ENCODE assay signal across 1 cellular context in the genomic region with DNA sequence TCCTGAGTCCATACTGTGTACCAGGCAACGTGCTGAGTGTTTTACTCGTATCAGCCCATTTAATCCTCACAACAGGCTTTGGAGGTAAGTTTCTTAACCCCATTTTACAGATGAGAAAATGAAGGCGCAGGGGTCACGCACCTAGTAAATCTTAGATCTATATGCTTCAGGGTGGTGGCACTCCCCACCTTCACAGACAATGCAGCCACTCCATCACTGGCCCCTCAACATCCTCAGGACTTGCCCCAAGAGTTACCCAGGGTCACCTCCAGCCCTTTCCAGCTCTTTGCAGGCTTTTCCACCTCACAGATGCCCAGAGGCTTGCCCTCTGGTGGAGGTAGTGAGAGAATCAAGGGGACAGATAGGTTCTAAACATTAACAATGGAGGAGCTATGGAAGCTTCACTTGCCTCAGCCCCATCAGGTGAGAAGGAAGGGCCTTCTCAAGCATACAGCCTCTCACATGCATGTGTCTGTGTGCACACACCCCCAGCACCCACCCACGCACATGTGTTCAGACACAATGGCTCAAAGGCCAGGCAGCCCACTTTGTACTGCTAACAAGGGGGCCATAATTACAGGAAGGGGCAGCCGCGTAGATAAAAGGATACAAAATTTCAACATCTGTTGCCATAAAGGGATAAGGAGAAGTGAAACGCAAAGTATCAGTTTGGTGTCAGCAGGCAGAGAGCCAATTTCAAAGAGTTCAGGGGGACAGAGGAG.
A peak's percentile ranks its signal among the peaks of the same experiment; 100 is the strongest.
TF ChIP-seq lines count a peak whose summit lies in the region.

No MANE protein-coding gene starts in this region.

TF ChIP-seq in GM12878, 131 proteins besides CTCF, POLR2A, EP300 and RAD21 (continued from another document):
- TF ChIP-seq ZNF592 (IDR thresholded peaks at IDR 0.05) (no peak), SIN3A (IDR thresholded peaks at IDR 0.05; ENCODE audit: low read depth, low read length) (peak; percentile 86), CHD2 (IDR thresholded peaks at IDR 0.05; ENCODE audit: borderline replicate concordance, low read depth, low read length) (peak; percentile 58; the same call in 1 of the 2 replicates), NBN (IDR thresholded peaks at IDR 0.05) (peak; percentile 88), ELK1 (IDR thresholded peaks at IDR 0.05; ENCODE audit: low read depth, low read length) (0 out of 2 replicates have a peak, but pooled peaks have one; percentile 37), ZBED1 (IDR thresholded peaks at IDR 0.05; ENCODE audit: borderline replicate concordance) (peak; percentile 53; the same call in 1 of the 2 replicates), POU2F2 (IDR thresholded peaks at IDR 0.05; ENCODE audit: borderline replicate concordance, low read depth, low read length) (peak; percentile 65; the same call in 1 of the 3 replicates), CREM (IDR thresholded peaks at IDR 0.05; ENCODE audit: low read depth) (0 out of 2 replicates have a peak, but pooled peaks have one; percentile 42), MXI1 (IDR thresholded peaks at IDR 0.05; ENCODE audit: low read depth, low read length) (peak; percentile 88), MTA3 (IDR thresholded peaks at IDR 0.05; ENCODE audit: borderline replicate concordance, low read length) (no peak), SUZ12 (IDR thresholded peaks at IDR 0.05; ENCODE audit: unreplicated experiment) (no peak), YY1 (IDR thresholded peaks at IDR 0.05; ENCODE audit: low read depth, low read length) (peak; percentile 57; the same call in 1 of the 2 replicates), ZNF217 (IDR thresholded peaks at IDR 0.05) (no peak), EGR1 (IDR thresholded peaks at IDR 0.05; ENCODE audit: borderline replicate concordance in 1 of 2, low read depth in 2 of 2, low read length in 2 of 2) (peak; percentile 60 to 99), RELB (IDR thresholded peaks at IDR 0.05; ENCODE audit: low read depth) (peak; percentile 50; the same call in 1 of the 2 replicates), CREB1 (IDR thresholded peaks at IDR 0.05; ENCODE audit: low read depth) (peak; percentile 9; the same call in 1 of the 2 replicates)
- TF ChIP-seq, protein P1, sequence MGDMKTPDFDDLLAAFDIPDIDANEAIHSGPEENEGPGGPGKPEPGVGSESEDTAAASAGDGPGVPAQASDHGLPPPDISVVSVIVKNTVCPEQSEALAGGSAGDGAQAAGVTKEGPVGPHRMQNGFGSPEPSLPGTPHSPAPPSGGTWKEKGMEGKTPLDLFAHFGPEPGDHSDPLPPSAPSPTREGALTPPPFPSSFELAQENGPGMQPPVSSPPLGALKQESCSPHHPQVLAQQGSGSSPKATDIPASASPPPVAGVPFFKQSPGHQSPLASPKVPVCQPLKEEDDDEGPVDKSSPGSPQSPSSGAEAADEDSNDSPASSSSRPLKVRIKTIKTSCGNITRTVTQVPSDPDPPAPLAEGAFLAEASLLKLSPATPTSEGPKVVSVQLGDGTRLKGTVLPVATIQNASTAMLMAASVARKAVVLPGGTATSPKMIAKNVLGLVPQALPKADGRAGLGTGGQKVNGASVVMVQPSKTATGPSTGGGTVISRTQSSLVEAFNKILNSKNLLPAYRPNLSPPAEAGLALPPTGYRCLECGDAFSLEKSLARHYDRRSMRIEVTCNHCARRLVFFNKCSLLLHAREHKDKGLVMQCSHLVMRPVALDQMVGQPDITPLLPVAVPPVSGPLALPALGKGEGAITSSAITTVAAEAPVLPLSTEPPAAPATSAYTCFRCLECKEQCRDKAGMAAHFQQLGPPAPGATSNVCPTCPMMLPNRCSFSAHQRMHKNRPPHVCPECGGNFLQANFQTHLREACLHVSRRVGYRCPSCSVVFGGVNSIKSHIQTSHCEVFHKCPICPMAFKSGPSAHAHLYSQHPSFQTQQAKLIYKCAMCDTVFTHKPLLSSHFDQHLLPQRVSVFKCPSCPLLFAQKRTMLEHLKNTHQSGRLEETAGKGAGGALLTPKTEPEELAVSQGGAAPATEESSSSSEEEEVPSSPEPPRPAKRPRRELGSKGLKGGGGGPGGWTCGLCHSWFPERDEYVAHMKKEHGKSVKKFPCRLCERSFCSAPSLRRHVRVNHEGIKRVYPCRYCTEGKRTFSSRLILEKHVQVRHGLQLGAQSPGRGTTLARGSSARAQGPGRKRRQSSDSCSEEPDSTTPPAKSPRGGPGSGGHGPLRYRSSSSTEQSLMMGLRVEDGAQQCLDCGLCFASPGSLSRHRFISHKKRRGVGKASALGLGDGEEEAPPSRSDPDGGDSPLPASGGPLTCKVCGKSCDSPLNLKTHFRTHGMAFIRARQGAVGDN (IDR thresholded peaks at IDR 0.05): peak; percentile 66
- TF ChIP-seq, protein P2, sequence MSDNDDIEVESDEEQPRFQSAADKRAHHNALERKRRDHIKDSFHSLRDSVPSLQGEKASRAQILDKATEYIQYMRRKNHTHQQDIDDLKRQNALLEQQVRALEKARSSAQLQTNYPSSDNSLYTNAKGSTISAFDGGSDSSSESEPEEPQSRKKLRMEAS (IDR thresholded peaks at IDR 0.05; ENCODE audit: low read depth, low read length): peak; percentile 76; the same call in 1 of the 2 replicates
